In genomic region chr11:100923555-100923954, GRCh38 we compare ENCODE assay signal across 22 cellular contexts.
DNase-seq lines count a peak whose midpoint lies in the region; ATAC-seq and TF ChIP-seq lines count a peak whose summit lies in the region.
"Had no signal": no experiment of that assay in that cellular context is flagged by ENCODE, and none has a peak within 500 bp of the region (broad histone marks: within the 10 kb centered on the region; RNA-seq: fewer than 3 reads in every experiment).

No MANE protein-coding gene starts in this region.

- 57 to 61% methylated on average over 2 of the region's 2 CpGs for WGBS in body of pancreas, 2 donors

- no peak for TF ChIP-seq CTCF in choroid plexus epithelial cell (conservative IDR thresholded peaks at IDR 0.05; ENCODE audit: low read depth, low read length)
- no peak for TF ChIP-seq CTCF in osteocyte (IDR thresholded peaks at IDR 0.05)
- no peak for TF ChIP-seq CTCF in body of pancreas (IDR thresholded peaks at IDR 0.05)

- H3K27ac ChIP-seq in body of pancreas, result no peak overlapping the region
- H3K27ac ChIP-seq: breast epithelium, left lung had no signal

- no peaks in the 10 kb centered on the region for H3K27me3 Mint-ChIP-seq in osteocyte (ENCODE audit: unreplicated experiment)
- no peaks in the 10 kb centered on the region for H3K27me3 Mint-ChIP-seq in activated T-cell treated with anti-CD3 and anti-CD28 coated beads, Interleukin-2, amount 50 U/mL, for 72 hours (ENCODE audit: low read depth)
- H3K27me3 Mint-ChIP-seq in activated CD4-positive, alpha-beta T cell treated with anti-CD3 and anti-CD28 coated beads for 36 hours, result no peaks in the 10 kb centered on the region
- H3K27me3 Mint-ChIP-seq: activated CD8-positive, alpha-beta T cell treated with anti-CD3 and anti-CD28 coated beads for 36 hours; activated naive CD4-positive, alpha-beta T cell treated with anti-CD3 and anti-CD28 coated beads, Interleukin-2, amount 50 U/mL, for 24 hours; activated T-cell treated with anti-CD3 and anti-CD28 coated beads, Interleukin-2, amount 50 U/mL, for 24 hours had no signal

- DNase-seq in Caki2 (ENCODE audit: low read depth) (peak; percentile 7), LHCN-M2 (ENCODE audit: low read depth) (peak; percentile 80), choroid plexus epithelial cell (ENCODE audit: low read depth) (peak; percentile 53), osteocyte (ENCODE audit: extremely low spot score, unreplicated experiment) (no peak), NCI-H1417 treated with DMSO at 0.1 percent for 48 hours (lab: John Stamatoyannopoulos, UW) (no peak), body of pancreas (no peak)
- DNase-seq in activated T-cell treated with anti-CD3 and anti-CD28 coated beads, Interleukin-2, amount 50 U/mL, for 72 hours, result no peak
- DNase-seq in activated CD4-positive, alpha-beta T cell treated with anti-CD3 and anti-CD28 coated beads for 36 hours, result no peak
- DNase-seq: activated CD4-positive, CD25-positive, alpha-beta regulatory T cell; activated CD8-positive, alpha-beta T cell treated with anti-CD3 and anti-CD28 coated beads for 36 hours; activated T-cell treated with anti-CD3 and anti-CD28 coated beads, Interleukin-2, amount 50 U/mL, for 24 hours; CD8-positive, alpha-beta T cell; dermis blood vessel endothelial cell; left lung; mucosa of descending colon; NCI-H1436; NCI-H2171 treated with DMSO at 0.1 percent for 48 hours; T-helper 9 cell had no signal

- no peak overlapping the region for H3K4me3 ChIP-seq in choroid plexus epithelial cell (ENCODE audit: low read depth, low read length)
- H3K4me3 ChIP-seq in body of pancreas, result no peak overlapping the region
- H3K4me3 ChIP-seq: breast epithelium, left lung, mucosa of descending colon had no signal

- H3K27ac Mint-ChIP-seq in osteocyte (ENCODE audit: unreplicated experiment), result peak overlapping the region; percentile 29
- no peak overlapping the region for H3K27ac Mint-ChIP-seq in activated T-cell treated with anti-CD3 and anti-CD28 coated beads, Interleukin-2, amount 50 U/mL, for 72 hours
- no peak overlapping the region for H3K27ac Mint-ChIP-seq in activated CD4-positive, alpha-beta T cell treated with anti-CD3 and anti-CD28 coated beads for 36 hours
- H3K27ac Mint-ChIP-seq: activated CD8-positive, alpha-beta T cell treated with anti-CD3 and anti-CD28 coated beads for 36 hours; activated naive CD4-positive, alpha-beta T cell treated with anti-CD3 and anti-CD28 coated beads, Interleukin-2, amount 50 U/mL, for 24 hours; activated T-cell treated with anti-CD3 and anti-CD28 coated beads, Interleukin-2, amount 50 U/mL, for 24 hours; CD8-positive, alpha-beta T cell; stimulated activated effector memory CD8-positive, alpha-beta T cell treated with anti-CD3 and anti-CD28 coated beads, Interleukin-12 subunit alpha, Interleukin-12 subunit beta, amount 100 ng/mL, for 72 hours had no signal

- H3K4me3 Mint-ChIP-seq in osteocyte (ENCODE audit: unreplicated experiment), result no peak overlapping the region
- H3K4me3 Mint-ChIP-seq in activated T-cell treated with anti-CD3 and anti-CD28 coated beads, Interleukin-2, amount 50 U/mL, for 72 hours, result no peak overlapping the region
- no peak overlapping the region for H3K4me3 Mint-ChIP-seq in activated CD4-positive, alpha-beta T cell treated with anti-CD3 and anti-CD28 coated beads for 36 hours
- H3K4me3 Mint-ChIP-seq: activated CD8-positive, alpha-beta T cell treated with anti-CD3 and anti-CD28 coated beads for 36 hours; activated naive CD4-positive, alpha-beta T cell treated with anti-CD3 and anti-CD28 coated beads, Interleukin-2, amount 50 U/mL, for 24 hours; activated T-cell treated with anti-CD3 and anti-CD28 coated beads, Interleukin-2, amount 50 U/mL, for 24 hours; CD8-positive, alpha-beta T cell; stimulated activated effector memory CD8-positive, alpha-beta T cell treated with anti-CD3 and anti-CD28 coated beads, Interleukin-12 subunit alpha, Interleukin-12 subunit beta, amount 100 ng/mL, for 72 hours had no signal

- no peaks in the 10 kb centered on the region for H3K9me3 Mint-ChIP-seq in osteocyte (ENCODE audit: unreplicated experiment)
- H3K9me3 Mint-ChIP-seq in activated T-cell treated with anti-CD3 and anti-CD28 coated beads, Interleukin-2, amount 50 U/mL, for 72 hours, result no peaks in the 10 kb centered on the region
- no peaks in the 10 kb centered on the region for H3K9me3 Mint-ChIP-seq in activated CD4-positive, alpha-beta T cell treated with anti-CD3 and anti-CD28 coated beads for 36 hours (ENCODE audit: low read depth)
- H3K9me3 Mint-ChIP-seq: activated CD8-positive, alpha-beta T cell treated with anti-CD3 and anti-CD28 coated beads for 36 hours; activated naive CD4-positive, alpha-beta T cell treated with anti-CD3 and anti-CD28 coated beads, Interleukin-2, amount 50 U/mL, for 24 hours; activated T-cell treated with anti-CD3 and anti-CD28 coated beads, Interleukin-2, amount 50 U/mL, for 24 hours; CD8-positive, alpha-beta T cell had no signal

- H3K36me3 Mint-ChIP-seq in osteocyte (ENCODE audit: unreplicated experiment), result peaks cover 2% of the 10 kb centered on the region
- no peaks in the 10 kb centered on the region for H3K36me3 Mint-ChIP-seq in activated T-cell treated with anti-CD3 and anti-CD28 coated beads, Interleukin-2, amount 50 U/mL, for 72 hours (ENCODE audit: insufficient read depth in 2 of 2)
- no peaks in the 10 kb centered on the region for H3K36me3 Mint-ChIP-seq in activated CD4-positive, alpha-beta T cell treated with anti-CD3 and anti-CD28 coated beads for 36 hours (ENCODE audit: low read depth)
- H3K36me3 Mint-ChIP-seq: activated naive CD4-positive, alpha-beta T cell treated with anti-CD3 and anti-CD28 coated beads, Interleukin-2, amount 50 U/mL, for 24 hours; CD8-positive, alpha-beta T cell; stimulated activated effector memory CD8-positive, alpha-beta T cell treated with anti-CD3 and anti-CD28 coated beads, Interleukin-12 subunit alpha, Interleukin-12 subunit beta, amount 100 ng/mL, for 72 hours had no signal

- no peak for ATAC-seq in activated T-cell treated with anti-CD3 and anti-CD28 coated beads, Interleukin-2, amount 50 U/mL, for 72 hours (replicated peaks in 1 of 2)
- no peak for ATAC-seq in activated CD4-positive, alpha-beta T cell treated with anti-CD3 and anti-CD28 coated beads for 36 hours
- ATAC-seq in body of pancreas, result no peak
- ATAC-seq: activated CD8-positive, alpha-beta T cell treated with anti-CD3 and anti-CD28 coated beads for 36 hours; CD8-positive, alpha-beta T cell; left lung; mucosa of descending colon; SK-N-SH treated with all-trans-retinoic acid at 6 μM for 48 hours; stimulated activated effector memory CD8-positive, alpha-beta T cell treated with anti-CD3 and anti-CD28 coated beads, Interleukin-12 subunit alpha, Interleukin-12 subunit beta, amount 100 ng/mL, for 72 hours had no signal

- POLR2A ChIA-PET in activated CD4-positive, alpha-beta T cell treated with anti-CD3 and anti-CD28 coated beads for 36 hours (lab: Charles Lee), result no interaction called here

- no peak for TF ChIP-seq POLR2A in body of pancreas (IDR thresholded peaks at IDR 0.05)

- H3K27me3 ChIP-seq in body of pancreas, result no peaks in the 10 kb centered on the region
- H3K27me3 ChIP-seq: breast epithelium, left lung had no signal

- intact Hi-C loops in activated CD4-positive, alpha-beta T cell treated with anti-CD3 and anti-CD28 coated beads for 36 hours (cut with DNase I, micrococcal nuclease), result no loop called here
- intact Hi-C loops in body of pancreas (cut with DNase I), result loop anchor here (10.0 kb wide), 1 partner anchor 339 kb away; no protein-coding TSS in a partner anchor

- in situ Hi-C loops in Caki2 (cut with HindIII; ENCODE audit: low pct_unique_long_range_greater_than_20kb, low sequenced_read_pairs), result no loop called here

- H3K9me3 ChIP-seq in body of pancreas, result no peaks in the 10 kb centered on the region
- H3K9me3 ChIP-seq: breast epithelium, left lung, mucosa of descending colon had no signal

- CTCF ChIA-PET in activated CD4-positive, alpha-beta T cell treated with anti-CD3 and anti-CD28 coated beads for 36 hours (lab: Charles Lee), result no interaction called here

- H3K4me1 ChIP-seq in body of pancreas, result no peaks in the 10 kb centered on the region
- H3K4me1 ChIP-seq: breast epithelium, left lung had no signal

- H3K4me1 Mint-ChIP-seq in osteocyte (ENCODE audit: unreplicated experiment), result peaks cover 41% of the 10 kb centered on the region
- no peaks in the 10 kb centered on the region for H3K4me1 Mint-ChIP-seq in activated T-cell treated with anti-CD3 and anti-CD28 coated beads, Interleukin-2, amount 50 U/mL, for 72 hours (ENCODE audit: low read depth)
- no peaks in the 10 kb centered on the region for H3K4me1 Mint-ChIP-seq in activated CD4-positive, alpha-beta T cell treated with anti-CD3 and anti-CD28 coated beads for 36 hours
- H3K4me1 Mint-ChIP-seq: activated naive CD4-positive, alpha-beta T cell treated with anti-CD3 and anti-CD28 coated beads, Interleukin-2, amount 50 U/mL, for 24 hours; stimulated activated effector memory CD8-positive, alpha-beta T cell treated with anti-CD3 and anti-CD28 coated beads, Interleukin-12 subunit alpha, Interleukin-12 subunit beta, amount 100 ng/mL, for 72 hours had no signal

- no peaks in the 10 kb centered on the region for H3K36me3 ChIP-seq in body of pancreas (replicated peaks in 1 of 2; ENCODE audit: insufficient read depth in 1 of 2, low read depth in 2 of 2)
- H3K36me3 ChIP-seq: breast epithelium, left lung had no signal

Comparison
In these comparisons a context has a peak if more than half of its experiments do, and no peak if none do; other contexts are left out.
1. DNase-seq: peak in Caki2 (single experiment), LHCN-M2 (single experiment) and choroid plexus epithelial cell (single experiment); none in osteocyte (single experiment), activated T-cell treated with anti-CD3 and anti-CD28 coated beads, Interleukin-2, amount 50 U/mL, for 72 hours (0 of 2), NCI-H1417 treated with DMSO at 0.1 percent for 48 hours (single experiment), activated CD4-positive, alpha-beta T cell treated with anti-CD3 and anti-CD28 coated beads for 36 hours (single experiment) and body of pancreas (0 of 4).